ENCODE assay signal across 13 cellular contexts in the genomic region with DNA sequence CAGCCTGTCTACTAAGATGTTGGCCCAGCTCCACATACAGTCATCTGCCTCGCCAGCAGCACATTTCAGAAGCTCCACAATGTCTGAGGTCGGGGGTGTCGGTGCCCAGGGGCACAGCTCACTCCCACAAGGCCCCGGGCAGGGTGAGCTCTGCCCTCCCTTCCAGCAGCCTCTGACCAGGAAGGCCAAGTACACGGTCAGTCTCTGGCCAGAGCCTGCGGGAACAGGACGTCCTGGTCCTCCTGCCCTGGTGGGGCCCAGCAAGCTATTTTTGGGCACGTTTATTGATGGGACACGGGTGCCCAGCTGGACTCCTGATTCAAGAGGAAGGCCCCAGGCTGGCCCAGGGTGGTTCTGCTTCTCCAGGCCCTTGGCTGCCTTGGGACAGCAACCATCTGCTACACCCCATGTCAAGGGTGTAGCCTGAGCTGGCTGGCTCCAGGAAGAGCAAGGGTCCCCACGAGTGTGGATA.
DNase-seq lines count a peak whose midpoint lies in the region; ATAC-seq, FAIRE-seq and TF ChIP-seq lines count a peak whose summit lies in the region.
"Had no signal": no experiment of that assay in that cellular context is flagged by ENCODE, and none has a peak within 500 bp of the region (broad histone marks: within the 10 kb centered on the region; RNA-seq: fewer than 3 reads in every experiment).

No MANE protein-coding gene starts in this region.

- FAIRE-seq in H54 (lab: Jason Lieb, UNC): no peak
- FAIRE-seq: GM12892 had no signal

- ATAC-seq in left colon (peak; percentile 37), GM19452 (IDR thresholded peaks at IDR 0.05; ENCODE audit: unreplicated experiment) (no peak), HG02852 (IDR thresholded peaks at IDR 0.05; ENCODE audit: unreplicated experiment) (no peak), HG03354 (IDR thresholded peaks at IDR 0.05; ENCODE audit: poor library complexity, severe bottlenecking, unreplicated experiment) (no peak)
- ATAC-seq: activated CD8-positive, alpha-beta T cell treated with anti-CD3 and anti-CD28 coated beads for 36 hours; stimulated activated naive CD8-positive, alpha-beta T cell treated with anti-CD3 and anti-CD28 coated beads, Interleukin-15, amount 100 ng/mL, for 72 hours had no signal

- no peaks in the 10 kb centered on the region for H3K27me3 ChIP-seq in skeletal muscle satellite cell (ENCODE audit: control insufficient read depth, insufficient read depth, low read length)

- peak overlapping the region; percentile 67 for H3K9ac ChIP-seq in skeletal muscle satellite cell (ENCODE audit: low read depth, low read length)

- intact Hi-C loops in left colon (cut with DNase I, micrococcal nuclease): no loop called here

- H3K4me3 ChIP-seq in choroid plexus epithelial cell (ENCODE audit: low read depth, low read length): no peak overlapping the region
- H3K4me3 ChIP-seq in skeletal muscle satellite cell (ENCODE audit: low read length): no peak overlapping the region

- no peak for TF ChIP-seq POLR2A in H54 (IDR thresholded peaks at IDR 0.05; ENCODE audit: low read depth, low read length)

- peak; percentile 56 for DNase-seq in H54 (ENCODE audit: insufficient read length, low spot score)
- DNase-seq in choroid plexus epithelial cell (ENCODE audit: low read depth): peak; percentile 49
- peak in 1 of 2 donors; percentile 77 for DNase-seq in left colon
- no peak for DNase-seq in globus pallidus (ENCODE audit: low spot score)
- DNase-seq: activated CD8-positive, alpha-beta T cell treated with anti-CD3 and anti-CD28 coated beads for 36 hours; GOT3; NCI-H2081 treated with DMSO at 0.1 percent for 48 hours; stimulated activated naive CD8-positive, alpha-beta T cell treated with anti-CD3 and anti-CD28 coated beads, Interleukin-15, amount 100 ng/mL, for 72 hours had no signal

- H3K9me3 ChIP-seq in skeletal muscle satellite cell (replicated peaks; ENCODE audit: low read length): no peaks in the 10 kb centered on the region

- no peaks in the 10 kb centered on the region for H3K36me3 ChIP-seq in skeletal muscle satellite cell (ENCODE audit: insufficient read depth, low read length)

- TF ChIP-seq CTCF in choroid plexus epithelial cell (conservative IDR thresholded peaks at IDR 0.05; ENCODE audit: low read depth, low read length): no peak

- peak overlapping the region; percentile 39 for H3K4me2 ChIP-seq in skeletal muscle satellite cell (ENCODE audit: low read length)

- H3K4me1 ChIP-seq in skeletal muscle satellite cell (ENCODE audit: control insufficient read depth, insufficient read depth, low read length): peaks cover 45% of the 10 kb centered on the region
